11 cellular contexts compared by ENCODE assay signal in the genomic region with DNA sequence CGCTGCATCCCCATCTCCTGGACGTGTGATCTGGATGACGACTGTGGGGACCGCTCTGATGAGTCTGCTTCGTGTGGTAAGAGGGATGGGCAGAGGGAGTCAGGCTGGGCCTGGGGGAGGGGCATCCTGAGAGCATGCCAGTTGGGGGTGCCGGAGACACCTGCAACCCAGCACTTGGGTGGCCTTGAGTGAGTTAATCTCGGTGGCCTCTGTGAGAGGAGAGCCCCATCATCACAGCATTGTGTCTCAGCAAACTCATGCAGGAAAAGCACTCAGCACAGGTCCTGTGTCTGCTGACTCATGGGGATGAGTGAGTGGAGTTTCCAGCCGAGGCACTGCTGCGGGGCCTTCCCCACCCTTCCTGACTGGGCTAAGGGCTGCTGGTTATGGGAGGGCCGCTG.
DNase-seq lines count a peak whose midpoint lies in the region; ATAC-seq lines count a peak whose summit lies in the region.
"Had no signal": no experiment of that assay in that cellular context is flagged by ENCODE, and none has a peak within 500 bp of the region (broad histone marks: within the 10 kb centered on the region; RNA-seq: fewer than 3 reads in every experiment).

No MANE protein-coding gene starts in this region.

- H3K4me3 ChIP-seq in subcutaneous abdominal adipose tissue (ENCODE audit: low read depth in 1 of 5, low read length in 5 of 5), result no peak overlapping the region
- H3K4me3 ChIP-seq: lung had no signal

- H3K36me3 ChIP-seq in subcutaneous abdominal adipose tissue (ENCODE audit: control insufficient read depth in 5 of 5, insufficient read depth in 5 of 5, low read length in 5 of 5), result peaks cover 5 to 95% (median 90%) of the 10 kb centered on the region in 5 donors
- H3K36me3 ChIP-seq: BE2C had no signal

- H3K27ac ChIP-seq in subcutaneous abdominal adipose tissue (ENCODE audit: low read depth, low read length), result peak overlapping the region; percentile 60

- H3K9ac ChIP-seq in subcutaneous abdominal adipose tissue (ENCODE audit: low read length in 5 of 5), result no peak overlapping the region

- no peaks in the 10 kb centered on the region for H3K9me3 ChIP-seq in subcutaneous abdominal adipose tissue (ENCODE audit: control insufficient read depth in 5 of 5, low read length in 5 of 5)
- H3K9me3 ChIP-seq: BE2C had no signal

- H3K27me3 ChIP-seq in subcutaneous abdominal adipose tissue (ENCODE audit: control insufficient read depth in 5 of 5, insufficient read depth in 4 of 5, low read length in 5 of 5), result no peaks in the 10 kb centered on the region
- H3K27me3 ChIP-seq: BE2C had no signal

- DNase-seq in activated T-cell treated with anti-CD3 and anti-CD28 coated beads for 48 hours (ENCODE audit: low read depth), result peak; percentile 50
- no peak for DNase-seq in activated T-cell treated with anti-CD3 and anti-CD28 coated beads, Interleukin-2, amount 50 U/mL, for 1 hour
- peak; percentile 61 to 71 for DNase-seq in activated T-cell treated with anti-CD3 and anti-CD28 coated beads, Interleukin-2, amount 50 U/mL, for 48 hours
- peak; percentile 84 for DNase-seq in hepatic stellate cell (ENCODE audit: low spot score)
- no peak for DNase-seq in KG1 (lab: John Stamatoyannopoulos, UW)
- DNase-seq: BE2C, NCI-H1694 treated with DMSO at 0.1 percent for 48 hours had no signal

- peaks cover 0 to 34% (median 16%) of the 10 kb centered on the region in 5 donors for H3K4me1 ChIP-seq in subcutaneous abdominal adipose tissue (ENCODE audit: control insufficient read depth in 5 of 5, insufficient read depth in 5 of 5, low read length in 5 of 5)
- H3K4me1 ChIP-seq: BE2C had no signal

- no peak for ATAC-seq in GM21786 (IDR thresholded peaks at IDR 0.05; ENCODE audit: unreplicated experiment)
- ATAC-seq in GM21576 (IDR thresholded peaks at IDR 0.05; ENCODE audit: unreplicated experiment), result no peak

Comparison
In these comparisons a context has a peak if more than half of its experiments do, and no peak if none do; other contexts are left out.
1. DNase-seq: peak in activated T-cell treated with anti-CD3 and anti-CD28 coated beads for 48 hours (single experiment), activated T-cell treated with anti-CD3 and anti-CD28 coated beads, Interleukin-2, amount 50 U/mL, for 48 hours (2 of 2) and hepatic stellate cell (single experiment); none in activated T-cell treated with anti-CD3 and anti-CD28 coated beads, Interleukin-2, amount 50 U/mL, for 1 hour (single experiment) and KG1 (single experiment).